In genomic region chr3:123409443-123410148, GRCh38 we compare ENCODE assay signal across 14 cellular contexts. TPM values are rescaled to one million over a fixed set of nuclear protein-coding genes. Genes with fewer than 3 reads are reported as not detected.
A peak's percentile ranks its signal among the peaks of the same experiment; 100 is the strongest.
DNase-seq lines count a peak whose midpoint lies in the region; ATAC-seq and TF ChIP-seq lines count a peak whose summit lies in the region.
"Had no signal": no experiment of that assay in that cellular context is flagged by ENCODE, and none has a peak within 500 bp of the region (broad histone marks: within the 10 kb centered on the region; RNA-seq: fewer than 3 reads in every experiment).

No MANE protein-coding gene starts in this region.

- no peaks in the 10 kb centered on the region for H3K9me3 ChIP-seq in esophagus squamous epithelium
- no peaks in the 10 kb centered on the region for H3K9me3 ChIP-seq in naive thymus-derived CD4-positive, alpha-beta T cell (ENCODE audit: control insufficient read depth in 2 of 3, low read length in 3 of 3)

- no peaks in the 10 kb centered on the region for H3K36me3 Mint-ChIP-seq in stimulated activated memory B cell treated with anti-CD40 and anti-IgM and Interleukin-4, amounts not matched to agents 10 μg/mL and 1 μg/mL and 100 μg/mL, for 72 hours
- H3K36me3 Mint-ChIP-seq in naive thymus-derived CD4-positive, alpha-beta T cell, result no peaks in the 10 kb centered on the region
- H3K36me3 Mint-ChIP-seq: activated naive CD8-positive, alpha-beta T cell; CD8-positive, alpha-beta T cell had no signal

- H3K27ac Mint-ChIP-seq in stimulated activated memory B cell treated with anti-CD40 and anti-IgM and Interleukin-4, amounts not matched to agents 10 μg/mL and 1 μg/mL and 100 μg/mL, for 72 hours, result no peak overlapping the region
- H3K27ac Mint-ChIP-seq in naive thymus-derived CD4-positive, alpha-beta T cell, result no peak overlapping the region
- H3K27ac Mint-ChIP-seq: activated naive CD8-positive, alpha-beta T cell; CD8-positive, alpha-beta T cell; GM23338 had no signal

- TF ChIP-seq POLR2A in esophagus squamous epithelium (IDR thresholded peaks at IDR 0.05), result no peak

- H3K36me3 ChIP-seq in esophagus squamous epithelium (no peaks in the 10 kb centered on the region), rectal smooth muscle tissue (ENCODE audit: control insufficient read depth, insufficient read depth, low read length) (no peaks in the 10 kb centered on the region)
- H3K36me3 ChIP-seq in naive thymus-derived CD4-positive, alpha-beta T cell (ENCODE audit: control insufficient read depth in 2 of 3, insufficient read depth in 3 of 3, low read length in 3 of 3), result no peaks in the 10 kb centered on the region

- peak; percentile 41 for DNase-seq in DMS53 treated with DMSO at 0.1 percent for 48 hours (lab: John Stamatoyannopoulos, UW; ENCODE audit: unreplicated experiment)
- peak; percentile 99 for DNase-seq in NCI-H146 (lab: John Stamatoyannopoulos, UW)
- no peak for DNase-seq in esophagus squamous epithelium (lab: John Stamatoyannopoulos, UW)
- no peak for DNase-seq in naive thymus-derived CD4-positive, alpha-beta T cell
- DNase-seq: CD8-positive, alpha-beta T cell; islet precursor cell; NCI-H187 treated with DMSO at 0.1 percent for 48 hours; stimulated activated naive CD4-positive, alpha-beta T cell; T1000 had no signal

- no peak overlapping the region for H3K9ac ChIP-seq in rectal smooth muscle tissue (ENCODE audit: low read length)

- no peak overlapping the region for H3K4me3 ChIP-seq in esophagus squamous epithelium
- H3K4me3 ChIP-seq in rectal smooth muscle tissue (ENCODE audit: low read length), result no peak overlapping the region
- H3K4me3 ChIP-seq in naive thymus-derived CD4-positive, alpha-beta T cell (ENCODE audit: low read length), result no peak overlapping the region
- H3K4me3 ChIP-seq: GM23338 had no signal

- TF ChIP-seq CTCF in esophagus squamous epithelium (IDR thresholded peaks at IDR 0.05), result no peak

- WGBS in esophagus squamous epithelium, 2 donors, result 19 to 20% methylated on average over 1 to 3 of the region's 5 CpGs

- H3K9me3 Mint-ChIP-seq in stimulated activated memory B cell treated with anti-CD40 and anti-IgM and Interleukin-4, amounts not matched to agents 10 μg/mL and 1 μg/mL and 100 μg/mL, for 72 hours, result no peaks in the 10 kb centered on the region
- H3K9me3 Mint-ChIP-seq in naive thymus-derived CD4-positive, alpha-beta T cell, result no peaks in the 10 kb centered on the region
- H3K9me3 Mint-ChIP-seq: CD8-positive, alpha-beta T cell; GM23338 had no signal

- H3K27ac ChIP-seq in esophagus squamous epithelium, result peak overlapping the region in 3 of 4 donors; percentile 71 to 91 (median 88)
- H3K27ac ChIP-seq in rectal smooth muscle tissue (ENCODE audit: low read depth, low read length), result peak overlapping the region; percentile 94
- H3K27ac ChIP-seq in naive thymus-derived CD4-positive, alpha-beta T cell (ENCODE audit: low read depth, low read length), result no peak overlapping the region

- peaks cover 3 to 52% (median 37%) of the 10 kb centered on the region in 3 donors for H3K4me1 ChIP-seq in esophagus squamous epithelium
- peaks cover 64% of the 10 kb centered on the region for H3K4me1 ChIP-seq in rectal smooth muscle tissue (ENCODE audit: control insufficient read depth, insufficient read depth, low read length)
- no peaks in the 10 kb centered on the region for H3K4me1 ChIP-seq in naive thymus-derived CD4-positive, alpha-beta T cell (ENCODE audit: control insufficient read depth in 2 of 2, insufficient read depth in 2 of 2, low read length in 2 of 2)

- H3K27me3 ChIP-seq in esophagus squamous epithelium, result no peaks in the 10 kb centered on the region
- H3K27me3 ChIP-seq in rectal smooth muscle tissue (ENCODE audit: control insufficient read depth, insufficient read depth, low read length), result no peaks in the 10 kb centered on the region
- H3K27me3 ChIP-seq in naive thymus-derived CD4-positive, alpha-beta T cell (ENCODE audit: control insufficient read depth in 2 of 2, insufficient read depth in 2 of 2, low read length in 2 of 2), result no peaks in the 10 kb centered on the region

- POLR2A ChIA-PET in naive thymus-derived CD4-positive, alpha-beta T cell (lab: Charles Lee), result no interaction called here

- H3K4me1 Mint-ChIP-seq in stimulated activated memory B cell treated with anti-CD40 and anti-IgM and Interleukin-4, amounts not matched to agents 10 μg/mL and 1 μg/mL and 100 μg/mL, for 72 hours, result no peaks in the 10 kb centered on the region
- H3K4me1 Mint-ChIP-seq in naive thymus-derived CD4-positive, alpha-beta T cell, result no peaks in the 10 kb centered on the region

- intact Hi-C loops in esophagus squamous epithelium (cut with DNase I), result no loop called here
- intact Hi-C loops in naive thymus-derived CD4-positive, alpha-beta T cell (cut with micrococcal nuclease), result no loop called here

- CTCF ChIA-PET in naive thymus-derived CD4-positive, alpha-beta T cell (lab: Charles Lee), result no interaction called here

- H3K4me3 Mint-ChIP-seq in stimulated activated memory B cell treated with anti-CD40 and anti-IgM and Interleukin-4, amounts not matched to agents 10 μg/mL and 1 μg/mL and 100 μg/mL, for 72 hours, result no peak overlapping the region
- no peak overlapping the region for H3K4me3 Mint-ChIP-seq in naive thymus-derived CD4-positive, alpha-beta T cell
- H3K4me3 Mint-ChIP-seq: activated naive CD8-positive, alpha-beta T cell; CD8-positive, alpha-beta T cell; GM23338 had no signal

- ATAC-seq in stimulated activated memory B cell treated with anti-CD40 and anti-IgM and Interleukin-4, amounts not matched to agents 10 μg/mL and 1 μg/mL and 100 μg/mL, for 72 hours, result no peak
- ATAC-seq in HG03521 (IDR thresholded peaks at IDR 0.05; ENCODE audit: unreplicated experiment), result no peak
- no peak for ATAC-seq in naive thymus-derived CD4-positive, alpha-beta T cell
- ATAC-seq: CD8-positive, alpha-beta T cell; GM23338 had no signal

- H3K27me3 Mint-ChIP-seq in stimulated activated memory B cell treated with anti-CD40 and anti-IgM and Interleukin-4, amounts not matched to agents 10 μg/mL and 1 μg/mL and 100 μg/mL, for 72 hours, result peaks cover 30% of the 10 kb centered on the region
- H3K27me3 Mint-ChIP-seq in naive thymus-derived CD4-positive, alpha-beta T cell, result peaks cover 0 to 6% (median 2%) of the 10 kb centered on the region in 5 donors
- H3K27me3 Mint-ChIP-seq: activated naive CD8-positive, alpha-beta T cell had no signal

RNA-seq across cellular contexts. Expression of gene ADCY5, which starts 39.3 kb away (rescaled TPM):
- 10 to 100 TPM in 1 of 4 donors, 1 to 10 TPM in 2, under 1 TPM in 1; 0.72 to 17.4 (median 5.3) TPM for total RNA-seq in esophagus squamous epithelium
- total RNA-seq in naive thymus-derived CD4-positive, alpha-beta T cell, result not detected
- under 1 TPM in 1 of 2 donors, not detected in 1; 0.07 TPM for polyA plus RNA-seq in naive thymus-derived CD4-positive, alpha-beta T cell
- total RNA-seq: CD8-positive, alpha-beta T cell had no signal

Comparison
In these comparisons a context has a peak if more than half of its experiments do, and no peak if none do; other contexts are left out.
1. DNase-seq: peak in DMS53 treated with DMSO at 0.1 percent for 48 hours (single experiment) and NCI-H146 (single experiment); none in esophagus squamous epithelium (single experiment) and naive thymus-derived CD4-positive, alpha-beta T cell (0 of 9).